In genomic region chr16:16131204-16131603, GRCh38 we compare ENCODE assay signal across 22 cellular contexts.
"Had no signal": no experiment of that assay in that cellular context is flagged by ENCODE, and none has a peak within 500 bp of the region (broad histone marks: within the 10 kb centered on the region; RNA-seq: fewer than 3 reads in every experiment).

No MANE protein-coding gene starts in this region.

- H3K4me1 Mint-ChIP-seq: immature natural killer cell, nephron had no signal

- H3K9me3 Mint-ChIP-seq: immature natural killer cell, naive B cell, nephron had no signal

- H3K27me3 ChIP-seq: dorsolateral prefrontal cortex, esophagus squamous epithelium, neutrophil, sigmoid colon, tibial artery, upper lobe of right lung, vagina had no signal

- H3K4me3 ChIP-seq: dorsolateral prefrontal cortex, esophagus squamous epithelium, left ventricle myocardium inferior, lung, sigmoid colon, skin epidermis, tibial artery, upper lobe of right lung, vagina had no signal

- H3K9me3 ChIP-seq: esophagus squamous epithelium, left ventricle myocardium inferior, neutrophil, sigmoid colon, tibial artery, upper lobe of right lung, vagina had no signal

- H3K27ac ChIP-seq: dorsolateral prefrontal cortex, epithelial cell of prostate, esophagus squamous epithelium, left ventricle myocardium inferior, neutrophil, skin epidermis, tibial artery, upper lobe of right lung, vagina had no signal

- H3K27ac Mint-ChIP-seq: nephron had no signal

- H3K27me3 Mint-ChIP-seq: naive B cell had no signal

- H3K4me1 ChIP-seq: left ventricle myocardium inferior, upper lobe of right lung, vagina had no signal

- H3K4me3 Mint-ChIP-seq: immature natural killer cell, naive B cell, nephron had no signal

- DNase-seq: cortex of kidney; dorsolateral prefrontal cortex; effector CD8-positive, alpha-beta T cell; esophagus squamous epithelium; foreskin fibroblast; immature natural killer cell; left ventricle myocardium inferior; mesendoderm; naive B cell; posterior cingulate gyrus; sigmoid colon; stimulated activated CD4-positive, alpha-beta T cell treated with anti-CD3 and anti-CD28 coated beads, Interleukin-2, amount 100 ng/mL, for 24 hours; stimulated activated CD4-positive, alpha-beta T cell treated with anti-CD3 and anti-CD28 coated beads, Interleukin-4, amount 100 ng/mL, for 4 hours; stimulated activated naive CD4-positive, alpha-beta T cell; tibial artery; upper lobe of right lung had no signal

- ATAC-seq: upper lobe of right lung had no signal
